ENCODE assay signal across 14 cellular contexts in genomic region chr4:18568600-18568999, GRCh38.
DNase-seq lines count a peak whose midpoint lies in the region; ATAC-seq and TF ChIP-seq lines count a peak whose summit lies in the region.
"Had no signal": no experiment of that assay in that cellular context is flagged by ENCODE, and none has a peak within 500 bp of the region (broad histone marks: within the 10 kb centered on the region; RNA-seq: fewer than 3 reads in every experiment).

No MANE protein-coding gene starts in this region.

- ATAC-seq in effector memory CD8-positive, alpha-beta T cell (replicated peaks) = no peak
- no peak for ATAC-seq in gastroesophageal sphincter
- ATAC-seq: heart left ventricle had no signal

- H3K27me3 Mint-ChIP-seq in nephron (ENCODE audit: low read depth) = no peaks in the 10 kb centered on the region
- H3K27me3 Mint-ChIP-seq in effector memory CD8-positive, alpha-beta T cell = peaks cover 0 to 21% of the 10 kb centered on the region in 2 donors

- no peaks in the 10 kb centered on the region for H3K9me3 Mint-ChIP-seq in nephron
- H3K9me3 Mint-ChIP-seq in effector memory CD8-positive, alpha-beta T cell = no peaks in the 10 kb centered on the region

- 33 to 40% methylated on average over 2 of the region's 2 CpGs for WGBS in gastroesophageal sphincter (ENCODE audit: low coverage in 1 of 2), 2 donors

- no peak for TF ChIP-seq EP300 in gastroesophageal sphincter (IDR thresholded peaks at IDR 0.05)

- no peak overlapping the region for H3K27ac Mint-ChIP-seq in nephron
- no peak overlapping the region for H3K27ac Mint-ChIP-seq in effector memory CD8-positive, alpha-beta T cell
- H3K27ac Mint-ChIP-seq: activated naive CD8-positive, alpha-beta T cell; mesothelial cell of epicardium had no signal

- no peaks in the 10 kb centered on the region for H3K4me1 Mint-ChIP-seq in nephron
- H3K4me1 Mint-ChIP-seq in effector memory CD8-positive, alpha-beta T cell (ENCODE audit: low read depth in 2 of 2) = no peaks in the 10 kb centered on the region

- no peaks in the 10 kb centered on the region for H3K9me3 ChIP-seq in gastroesophageal sphincter
- H3K9me3 ChIP-seq: thyroid gland had no signal

- H3K27ac ChIP-seq in gastroesophageal sphincter = no peak overlapping the region
- H3K27ac ChIP-seq: GM23248, heart left ventricle, thyroid gland had no signal

- H3K4me3 Mint-ChIP-seq in nephron = no peak overlapping the region
- H3K4me3 Mint-ChIP-seq in effector memory CD8-positive, alpha-beta T cell = no peak overlapping the region
- H3K4me3 Mint-ChIP-seq: activated naive CD8-positive, alpha-beta T cell; mesothelial cell of epicardium had no signal

- no peak overlapping the region for H3K4me3 ChIP-seq in gastroesophageal sphincter
- H3K4me3 ChIP-seq: GM23248, heart left ventricle, thyroid gland had no signal

- no peaks in the 10 kb centered on the region for H3K4me1 ChIP-seq in gastroesophageal sphincter
- H3K4me1 ChIP-seq: heart left ventricle, thyroid gland had no signal

- TF ChIP-seq CTCF in nephron (IDR thresholded peaks at IDR 0.05; ENCODE audit: unreplicated experiment in 3 of 3) (peak; percentile 40 to 46 (median 43)), gastroesophageal sphincter (IDR thresholded peaks at IDR 0.05) (no peak)

- no peaks in the 10 kb centered on the region for H3K27me3 ChIP-seq in gastroesophageal sphincter
- H3K27me3 ChIP-seq: thyroid gland had no signal

- no peaks in the 10 kb centered on the region for H3K36me3 Mint-ChIP-seq in nephron (ENCODE audit: low read depth)
- no peaks in the 10 kb centered on the region for H3K36me3 Mint-ChIP-seq in effector memory CD8-positive, alpha-beta T cell (ENCODE audit: insufficient read depth)
- H3K36me3 Mint-ChIP-seq: activated naive CD8-positive, alpha-beta T cell; mesothelial cell of epicardium had no signal

- peak; percentile 1 for DNase-seq in EL
- DNase-seq in NCI-H1694 treated with DMSO at 0.1 percent for 48 hours (lab: John Stamatoyannopoulos, UW) = peak; percentile 2
- DNase-seq in cerebellar cortex (ENCODE audit: low spot score) = peak; percentile 12
- no peak for DNase-seq in effector memory CD8-positive, alpha-beta T cell
- DNase-seq in activated CD8-positive, alpha-beta memory T cell treated with anti-CD3 and anti-CD28 coated beads, Interleukin-2, amount 50 U/mL, for 48 hours = no peak
- DNase-seq: GM23248, heart left ventricle, NCI-H187, retina, thyroid gland had no signal

- no peaks in the 10 kb centered on the region for H3K36me3 ChIP-seq in gastroesophageal sphincter
- H3K36me3 ChIP-seq: heart left ventricle, thyroid gland had no signal

- no peak for TF ChIP-seq POLR2A in gastroesophageal sphincter (IDR thresholded peaks at IDR 0.05)

Comparison
In these comparisons a context has a peak if more than half of its experiments do, and no peak if none do; other contexts are left out.
1. DNase-seq: peak in EL (single experiment), NCI-H1694 treated with DMSO at 0.1 percent for 48 hours (single experiment) and cerebellar cortex (single experiment); none in effector memory CD8-positive, alpha-beta T cell (0 of 3) and activated CD8-positive, alpha-beta memory T cell treated with anti-CD3 and anti-CD28 coated beads, Interleukin-2, amount 50 U/mL, for 48 hours (single experiment).
2. CTCF ChIP-seq: peak in nephron (3 of 3); none in gastroesophageal sphincter (0 of 4).